In genomic region chr6:3285732-3286131, GRCh38 we compare ENCODE assay signal across 13 cellular contexts.
"Had no signal": no experiment of that assay in that cellular context is flagged by ENCODE, and none has a peak within 500 bp of the region (broad histone marks: within the 10 kb centered on the region; RNA-seq: fewer than 3 reads in every experiment).

No MANE protein-coding gene starts in this region.

- H3K36me3 ChIP-seq: gastrocnemius medialis, thyroid gland had no signal

- DNase-seq: activated CD4-positive, alpha-beta T cell treated with anti-CD3 and anti-CD28 coated beads for 36 hours; activated CD8-positive, alpha-beta T cell treated with anti-CD3 and anti-CD28 coated beads for 36 hours; activated gamma-delta T cell; activated T-cell treated with anti-CD3 and anti-CD28 coated beads, Interleukin-2, amount 50 U/mL, for 4 hours; erythroblast; stimulated activated CD4-positive, alpha-beta T cell treated with anti-CD3 and anti-CD28 coated beads, Interleukin-12 subunit alpha, Interleukin-12 subunit beta, amount 100 ng/mL, for 4 hours; stimulated activated CD4-positive, alpha-beta T cell treated with anti-CD3 and anti-CD28 coated beads, Interleukin-2, amount 100 ng/mL, for 24 hours; thyroid gland had no signal

- H3K4me3 Mint-ChIP-seq: activated CD4-positive, alpha-beta T cell treated with anti-CD3 and anti-CD28 coated beads for 36 hours; activated CD8-positive, alpha-beta T cell treated with anti-CD3 and anti-CD28 coated beads for 36 hours; activated T-cell treated with anti-CD3 and anti-CD28 coated beads, Interleukin-2, amount 50 U/mL, for 4 hours; dendritic cell treated with granulocyte-macrophage colony-stimulating factor and Interleukin-4, amounts not matched to agents 40 ng/mL and 50 ng/mL, for 4 days; nephron had no signal

- H3K27ac ChIP-seq: gastrocnemius medialis, thyroid gland, vagina had no signal

- H3K9me3 Mint-ChIP-seq: activated CD8-positive, alpha-beta T cell treated with anti-CD3 and anti-CD28 coated beads for 36 hours; activated naive CD4-positive, alpha-beta T cell treated with anti-CD3 and anti-CD28 coated beads, Interleukin-2, amount 50 U/mL, for 72 hours; activated T-cell treated with anti-CD3 and anti-CD28 coated beads, Interleukin-2, amount 50 U/mL, for 4 hours; dendritic cell treated with granulocyte-macrophage colony-stimulating factor and Interleukin-4, amounts not matched to agents 40 ng/mL and 50 ng/mL, for 4 days; nephron had no signal

- H3K9me3 ChIP-seq: gastrocnemius medialis, thyroid gland, vagina had no signal

- H3K27me3 Mint-ChIP-seq: activated CD4-positive, alpha-beta T cell treated with anti-CD3 and anti-CD28 coated beads for 36 hours; activated CD8-positive, alpha-beta T cell treated with anti-CD3 and anti-CD28 coated beads for 36 hours; dendritic cell treated with granulocyte-macrophage colony-stimulating factor and Interleukin-4, amounts not matched to agents 40 ng/mL and 50 ng/mL, for 4 days had no signal

- H3K4me1 Mint-ChIP-seq: activated CD4-positive, alpha-beta T cell treated with anti-CD3 and anti-CD28 coated beads for 36 hours had no signal

- H3K27me3 ChIP-seq: gastrocnemius medialis, thyroid gland, vagina had no signal

- H3K27ac Mint-ChIP-seq: activated CD4-positive, alpha-beta T cell treated with anti-CD3 and anti-CD28 coated beads for 36 hours; activated CD8-positive, alpha-beta T cell treated with anti-CD3 and anti-CD28 coated beads for 36 hours; dendritic cell treated with granulocyte-macrophage colony-stimulating factor and Interleukin-4, amounts not matched to agents 40 ng/mL and 50 ng/mL, for 4 days; nephron had no signal

- H3K4me3 ChIP-seq: gastrocnemius medialis, thyroid gland, vagina had no signal

- H3K36me3 Mint-ChIP-seq: activated naive CD4-positive, alpha-beta T cell treated with anti-CD3 and anti-CD28 coated beads, Interleukin-2, amount 50 U/mL, for 72 hours had no signal
